In the genomic region with DNA sequence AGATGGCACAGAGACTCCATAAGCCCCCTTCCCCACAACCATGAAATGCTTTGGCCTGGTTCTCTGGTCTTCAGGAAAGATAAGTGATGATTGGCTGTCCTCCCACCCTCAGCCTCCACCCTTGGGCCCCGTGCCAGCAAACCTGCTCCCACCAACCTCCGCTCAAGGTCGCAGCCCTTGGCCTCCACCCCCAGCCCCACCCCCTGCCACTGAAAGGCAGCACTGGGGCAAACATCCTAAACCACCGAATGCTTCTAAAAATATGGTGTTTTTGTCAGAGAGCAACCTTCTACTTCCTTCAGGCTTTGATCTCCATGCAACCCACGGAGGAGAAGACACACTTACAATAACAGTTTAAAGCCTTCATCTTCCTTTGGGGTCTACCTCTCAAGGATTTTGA, we compare ENCODE assay signal across 19 cellular contexts. TPM values are rescaled to one million over a fixed set of nuclear protein-coding genes. Genes with fewer than 3 reads are reported as not detected.
DNase-seq lines count a peak whose midpoint lies in the region; ATAC-seq, FAIRE-seq and TF ChIP-seq lines count a peak whose summit lies in the region.
"Had no signal": no experiment of that assay in that cellular context is flagged by ENCODE, and none has a peak within 500 bp of the region (broad histone marks: within the 10 kb centered on the region; RNA-seq: fewer than 3 reads in every experiment).

No MANE protein-coding gene starts in this region.

- peaks cover 0 to 3% (median 0%) of the 10 kb centered on the region in 3 experiments for H3K36me3 ChIP-seq in naive thymus-derived CD4-positive, alpha-beta T cell (ENCODE audit: control insufficient read depth in 2 of 3, insufficient read depth in 3 of 3, low read length in 3 of 3)
- no peaks in the 10 kb centered on the region for H3K36me3 ChIP-seq in right atrium auricular region

- no peaks in the 10 kb centered on the region for H3K27me3 Mint-ChIP-seq in activated T-cell treated with anti-CD3 and anti-CD28 coated beads, Interleukin-2, amount 50 U/mL, for 4 hours (ENCODE audit: low read depth)
- H3K27me3 Mint-ChIP-seq in naive thymus-derived CD4-positive, alpha-beta T cell, result peaks cover 0 to 35% (median 0%) of the 10 kb centered on the region in 5 donors

- H3K4me1 ChIP-seq in naive thymus-derived CD4-positive, alpha-beta T cell (ENCODE audit: control insufficient read depth in 2 of 2, insufficient read depth in 2 of 2, low read length in 2 of 2), result peaks cover 75 to 93% of the 10 kb centered on the region in 2 donors
- peaks cover 0 to 1% of the 10 kb centered on the region in 2 donors for H3K4me1 ChIP-seq in right atrium auricular region

- DNase-seq in NCI-H345 treated with DMSO at 0.1 percent for 48 hours (lab: John Stamatoyannopoulos, UW; ENCODE audit: unreplicated experiment) (peak; percentile 0), NCI-H345 (lab: John Stamatoyannopoulos, UW) (no peak), GM12891 (ENCODE audit: insufficient read length, low spot score) (no peak), GM19240 (ENCODE audit: insufficient read length, low spot score) (no peak), right atrium auricular region (ENCODE audit: low spot score) (no peak)
- DNase-seq in activated T-cell treated with anti-CD3 and anti-CD28 coated beads, Interleukin-2, amount 50 U/mL, for 4 hours, result peak; percentile 50
- DNase-seq in naive thymus-derived CD4-positive, alpha-beta T cell, result peak in 7 of 9 donors; percentile 74 to 84 (median 81)
- DNase-seq: Caco-2, GF-D8, GM23248, Kasumi-1, left cardiac atrium, NCI-H146, NCI-H524 treated with DMSO at 0.1 percent for 48 hours, RPMI8226 had no signal

- H3K27ac Mint-ChIP-seq in naive thymus-derived CD4-positive, alpha-beta T cell, result peak overlapping the region; percentile 89 to 99 (median 96)
- H3K27ac Mint-ChIP-seq: dendritic cell treated with granulocyte-macrophage colony-stimulating factor and Interleukin-4, amounts not matched to agents 40 ng/mL and 50 ng/mL, for 4 days had no signal

- TF ChIP-seq POLR2A in GM12891 (IDR thresholded peaks at IDR 0.05; ENCODE audit: low read depth, low read length), result no peak

- no peak for TF ChIP-seq CTCF in right atrium auricular region (IDR thresholded peaks at IDR 0.05)

- H3K4me1 Mint-ChIP-seq in activated T-cell treated with anti-CD3 and anti-CD28 coated beads, Interleukin-2, amount 50 U/mL, for 4 hours (ENCODE audit: low read depth), result peaks cover 81% of the 10 kb centered on the region
- H3K4me1 Mint-ChIP-seq in naive thymus-derived CD4-positive, alpha-beta T cell, result peaks cover 56 to 99% (median 82%) of the 10 kb centered on the region in 7 donors

- ATAC-seq in activated T-cell treated with anti-CD3 and anti-CD28 coated beads, Interleukin-2, amount 50 U/mL, for 4 hours, result no peak
- ATAC-seq in naive thymus-derived CD4-positive, alpha-beta T cell, result peak; percentile 64
- no peak for ATAC-seq in GM19328 (IDR thresholded peaks at IDR 0.05; ENCODE audit: unreplicated experiment)
- ATAC-seq: left cardiac atrium had no signal

- peak; percentile 66 for FAIRE-seq in GM12891 (lab: Jason Lieb, UNC)

- POLR2A ChIA-PET in naive thymus-derived CD4-positive, alpha-beta T cell (lab: Charles Lee), result interaction anchor here (0.7 to 6.6 kb wide), 9 partner anchors 9 to 55 kb away, joined by 3 to 44 read pairs (median 7); no protein-coding TSS in a partner anchor

- no peaks in the 10 kb centered on the region for H3K9me3 ChIP-seq in naive thymus-derived CD4-positive, alpha-beta T cell (ENCODE audit: control insufficient read depth in 2 of 3, low read length in 3 of 3)
- no peaks in the 10 kb centered on the region for H3K9me3 ChIP-seq in right atrium auricular region
- H3K9me3 ChIP-seq: Caco-2 had no signal

- peak overlapping the region; percentile 49 for H3K4me3 ChIP-seq in naive thymus-derived CD4-positive, alpha-beta T cell (ENCODE audit: low read length)
- H3K4me3 ChIP-seq in right atrium auricular region, result no peak overlapping the region
- H3K4me3 ChIP-seq: GM23248, hepatocyte had no signal

- peak overlapping the region; percentile 69 for H3K27ac ChIP-seq in naive thymus-derived CD4-positive, alpha-beta T cell (ENCODE audit: low read depth, low read length)
- no peak overlapping the region for H3K27ac ChIP-seq in right atrium auricular region
- H3K27ac ChIP-seq: 22Rv1, GM23248, hepatocyte had no signal

- CTCF ChIA-PET in naive thymus-derived CD4-positive, alpha-beta T cell (lab: Charles Lee), result interaction anchor here (0.8 to 2.1 kb wide), 4 partner anchors 11 to 39 kb away, joined by 3 to 6 read pairs (median 4); no protein-coding TSS in a partner anchor

- H3K27me3 ChIP-seq in naive thymus-derived CD4-positive, alpha-beta T cell (ENCODE audit: control insufficient read depth in 2 of 2, insufficient read depth in 2 of 2, low read length in 2 of 2), result no peaks in the 10 kb centered on the region
- H3K27me3 ChIP-seq in right atrium auricular region, result no peaks in the 10 kb centered on the region
- H3K27me3 ChIP-seq: hepatocyte had no signal

- intact Hi-C loops in naive thymus-derived CD4-positive, alpha-beta T cell (cut with micrococcal nuclease), result loop anchor here (1.0 kb wide), 2 partner anchors 10 to 11 kb away; no protein-coding TSS in a partner anchor

- no peaks in the 10 kb centered on the region for H3K36me3 Mint-ChIP-seq in activated T-cell treated with anti-CD3 and anti-CD28 coated beads, Interleukin-2, amount 50 U/mL, for 4 hours (ENCODE audit: insufficient read depth)
- peaks cover 6 to 14% (median 6%) of the 10 kb centered on the region in 5 donors for H3K36me3 Mint-ChIP-seq in naive thymus-derived CD4-positive, alpha-beta T cell

- H3K4me3 Mint-ChIP-seq in activated T-cell treated with anti-CD3 and anti-CD28 coated beads, Interleukin-2, amount 50 U/mL, for 4 hours, result peak overlapping the region; percentile 49
- H3K4me3 Mint-ChIP-seq in naive thymus-derived CD4-positive, alpha-beta T cell, result peak overlapping the region; percentile 67 to 91 (median 78)
- H3K4me3 Mint-ChIP-seq: dendritic cell treated with granulocyte-macrophage colony-stimulating factor and Interleukin-4, amounts not matched to agents 40 ng/mL and 50 ng/mL, for 4 days had no signal

- no peaks in the 10 kb centered on the region for H3K9me3 Mint-ChIP-seq in activated T-cell treated with anti-CD3 and anti-CD28 coated beads, Interleukin-2, amount 50 U/mL, for 4 hours
- H3K9me3 Mint-ChIP-seq in naive thymus-derived CD4-positive, alpha-beta T cell, result no peaks in the 10 kb centered on the region
- H3K9me3 Mint-ChIP-seq: dendritic cell treated with granulocyte-macrophage colony-stimulating factor and Interleukin-4, amounts not matched to agents 40 ng/mL and 50 ng/mL, for 4 days had no signal

TF ChIP-seq in GM12891, 5 proteins besides CTCF, POLR2A, EP300 and RAD21:
- TF ChIP-seq POLR2AphosphoS5 (IDR thresholded peaks at IDR 0.05; ENCODE audit: low read depth, low read length), result no peak
- no peak for TF ChIP-seq PAX5 (IDR thresholded peaks at IDR 0.05; ENCODE audit: insufficient read depth, low read length, severe bottlenecking)
- TF ChIP-seq SPI1 (IDR thresholded peaks at IDR 0.05; ENCODE audit: low read depth, low read length), result no peak
- TF ChIP-seq POU2F2 (IDR thresholded peaks at IDR 0.05; ENCODE audit: low read depth, low read length), result no peak
- no peak for TF ChIP-seq TAF1 (IDR thresholded peaks at IDR 0.05; ENCODE audit: low read depth, low read length)

RNA-seq across cellular contexts. Expression of a gene that starts 24.0 kb away (rescaled TPM):
- polyA plus RNA-seq in GM12891 (2012; ENCODE audit: low read depth, missing spikeins), result 55.8 TPM
- total RNA-seq in activated T-cell treated with anti-CD3 and anti-CD28 coated beads, Interleukin-2, amount 50 U/mL, for 4 hours, result 10 to 100 TPM; 34.4 to 49.7 (median 37.3) TPM
- total RNA-seq in naive thymus-derived CD4-positive, alpha-beta T cell, result 1,000 to 10,000 TPM in 2 of 5 experiments, 100 to 1,000 TPM in 3; 203 to 1,066 (median 643) TPM
- 100 to 1,000 TPM; 356 to 560 TPM for polyA plus RNA-seq in naive thymus-derived CD4-positive, alpha-beta T cell
- 1 to 10 TPM; 1.3 to 1.7 TPM for total RNA-seq in right atrium auricular region

Comparison
In these comparisons a context has a peak if more than half of its experiments do, and no peak if none do; other contexts are left out.
1. DNase-seq: peak in NCI-H345 treated with DMSO at 0.1 percent for 48 hours (single experiment), activated T-cell treated with anti-CD3 and anti-CD28 coated beads, Interleukin-2, amount 50 U/mL, for 4 hours (single experiment) and naive thymus-derived CD4-positive, alpha-beta T cell (7 of 9); none in NCI-H345 (single experiment), GM12891 (single experiment), GM19240 (single experiment) and right atrium auricular region (single experiment).
2. RNA of a gene that starts 24.0 kb away (total RNA-seq): 203 to 1,066 TPM in naive thymus-derived CD4-positive, alpha-beta T cell and 34.4 to 49.7 TPM in activated T-cell treated with anti-CD3 and anti-CD28 coated beads, Interleukin-2, amount 50 U/mL, for 4 hours; 1.3 to 1.7 TPM in right atrium auricular region; every median in the first group is over 10 times any median in the second.